13 cellular contexts compared by ENCODE assay signal in genomic region chr14:103697601-103698379, GRCh38. TPM values are rescaled to one million over a fixed set of nuclear protein-coding genes. Genes with fewer than 3 reads are reported as not detected.
A peak's percentile ranks its signal among the peaks of the same experiment; 100 is the strongest.
DNase-seq lines count a peak whose midpoint lies in the region; ATAC-seq and TF ChIP-seq lines count a peak whose summit lies in the region.
"Had no signal": no experiment of that assay in that cellular context is flagged by ENCODE, and none has a peak within 500 bp of the region (broad histone marks: within the 10 kb centered on the region; RNA-seq: fewer than 3 reads in every experiment).

No MANE protein-coding gene starts in this region.

- H3K9me3 ChIP-seq in OCI-LY1 (ENCODE audit: low read length), result no peaks in the 10 kb centered on the region
- peaks cover 0 to 4% of the 10 kb centered on the region in 2 donors for H3K9me3 ChIP-seq in esophagus (ENCODE audit: control insufficient read depth in 2 of 2, insufficient read depth in 1 of 2, low read depth in 1 of 2, low read length in 1 of 2)
- no peaks in the 10 kb centered on the region for H3K9me3 ChIP-seq in sigmoid colon
- no peaks in the 10 kb centered on the region for H3K9me3 ChIP-seq in MG63

- H3K27me3 ChIP-seq in OCI-LY1 (ENCODE audit: insufficient read depth, low read length) (no peaks in the 10 kb centered on the region), esophagus (ENCODE audit: control insufficient read depth in 1 of 2, insufficient read depth in 2 of 2, low read length in 2 of 2) (no peaks in the 10 kb centered on the region), sigmoid colon (no peaks in the 10 kb centered on the region), MG63 (no peaks in the 10 kb centered on the region)

- ATAC-seq in GM21529 (IDR thresholded peaks at IDR 0.05; ENCODE audit: unreplicated experiment), result no peak

- WGBS in esophagus, 2 donors, result 76 to 86% methylated on average over 14 of the region's 14 CpGs
- 91% methylated on average over 14 of the region's 14 CpGs for WGBS in sigmoid colon, 2 donors

- H3K4me2 ChIP-seq in OCI-LY1 (ENCODE audit: low read length), result peak overlapping the region; percentile 58
- H3K4me2 ChIP-seq: smooth muscle cell had no signal

- H3K36me3 ChIP-seq in OCI-LY1 (ENCODE audit: insufficient read depth, low read length) (peaks cover 67% of the 10 kb centered on the region), esophagus (ENCODE audit: control insufficient read depth in 2 of 2, insufficient read depth in 2 of 2, low read length in 1 of 2) (peaks cover 15 to 36% of the 10 kb centered on the region in 2 donors), sigmoid colon (peaks cover 11 to 73% (median 40%) of the 10 kb centered on the region in 4 donors), MG63 (peaks cover 7% of the 10 kb centered on the region)

- no peak overlapping the region for H2AFZ ChIP-seq in OCI-LY1 (ENCODE audit: low read length)

- no peaks in the 10 kb centered on the region for H3K79me2 ChIP-seq in OCI-LY1 (ENCODE audit: insufficient read depth, low read length)

- H3K4me3 ChIP-seq in OCI-LY1 (ENCODE audit: low read depth, low read length, poor library complexity, severe bottlenecking), result peak overlapping the region; percentile 36
- H3K4me3 ChIP-seq in esophagus (ENCODE audit: low read depth in 1 of 2, low read length in 2 of 2), result no peak overlapping the region
- H3K4me3 ChIP-seq in sigmoid colon, result no peak overlapping the region
- no peak overlapping the region for H3K4me3 ChIP-seq in MG63
- H3K4me3 ChIP-seq: smooth muscle cell had no signal

- H3K27ac ChIP-seq in C4-2B (peak overlapping the region; percentile 78), OCI-LY1 (ENCODE audit: low read depth, low read length, poor library complexity, severe bottlenecking) (peak overlapping the region; percentile 97), esophagus (ENCODE audit: low read depth in 2 of 2, low read length in 1 of 2) (peak overlapping the region; percentile 54 to 89), sigmoid colon (peak overlapping the region; percentile 75 to 81 (median 77))

- H3K9me2 ChIP-seq in OCI-LY1 (ENCODE audit: low read depth, low read length), result no peaks in the 10 kb centered on the region

- H4K20me1 ChIP-seq in OCI-LY1 (ENCODE audit: insufficient read depth, low read length), result no peaks in the 10 kb centered on the region

- no peak for DNase-seq in sigmoid colon
- DNase-seq in KG1 (lab: John Stamatoyannopoulos, UW), result no peak
- DNase-seq in NCI-H187 (lab: John Stamatoyannopoulos, UW), result no peak
- DNase-seq in MG63, result no peak
- DNase-seq: dermis blood vessel endothelial cell; midbrain; NCI-H1694; stimulated activated CD8-positive, alpha-beta memory T cell treated with anti-CD3 and anti-CD28 coated beads, Interleukin-4, amount 100 ng/mL, for 48 hours had no signal

- H3F3A ChIP-seq in OCI-LY1 (ENCODE audit: insufficient read depth, low read length), result 0 out of 2 replicates have a peak, but pooled peaks cover 3% of the 10 kb centered on the region

- TF ChIP-seq CTCF in C4-2B (conservative IDR thresholded peaks at IDR 0.05), result no peak
- TF ChIP-seq CTCF in OCI-LY1 (IDR thresholded peaks at IDR 0.05; ENCODE audit: low read length), result no peak
- TF ChIP-seq CTCF in sigmoid colon (IDR thresholded peaks at IDR 0.05), result no peak

- H3K4me1 ChIP-seq in OCI-LY1 (ENCODE audit: insufficient read depth, low read length, severe bottlenecking) (peaks cover 100% of the 10 kb centered on the region), esophagus (ENCODE audit: control insufficient read depth in 2 of 2, insufficient read depth in 2 of 2, low read length in 1 of 2) (peaks cover 12 to 50% of the 10 kb centered on the region in 2 donors), sigmoid colon (peaks cover 0 to 49% (median 41%) of the 10 kb centered on the region in 4 donors)

- peak overlapping the region; percentile 64; the same call in 1 of the 2 replicates for H3K9ac ChIP-seq in OCI-LY1 (ENCODE audit: low read length)

- no peak for TF ChIP-seq POLR2A in sigmoid colon (IDR thresholded peaks at IDR 0.05)

- TF ChIP-seq EP300 in sigmoid colon (IDR thresholded peaks at IDR 0.05), result no peak

- intact Hi-C loops in sigmoid colon (cut with DNase I), result loop anchor here (5.0 kb wide), 1 partner anchor 125 kb away; no protein-coding TSS in a partner anchor

RNA-seq across cellular contexts. Expression of gene XRCC3, which starts 17.5 kb away (rescaled TPM):
- polyA plus RNA-seq in esophagus, result 10 to 100 TPM in 1 of 2 donors, 1 to 10 TPM in 1; 7.7 to 17.6 TPM
- total RNA-seq in sigmoid colon, result 1 to 10 TPM; 1.8 to 7.5 (median 2.0) TPM
- polyA plus RNA-seq in sigmoid colon, result 10 to 100 TPM in 1 of 3 donors, 1 to 10 TPM in 2; 3.6 to 15.7 (median 5.1) TPM
- total RNA-seq in MG63 (2014; rRNA removed; shearing (Covaris generic); ENCODE audit: low replicate concordance), result 31.5 and 58.1 TPM in 2 replicates

RNA-seq across cellular contexts. Expression of gene ZFYVE21, which starts 17.8 kb away (rescaled TPM):
- polyA plus RNA-seq in esophagus (10 to 100 TPM; 56.5 to 73.5 TPM), sigmoid colon (10 to 100 TPM; 41.7 to 90.1 (median 61.7) TPM)
- total RNA-seq in sigmoid colon, result 100 to 1,000 TPM in 1 of 4 donors, 10 to 100 TPM in 3; 84.2 to 106 (median 89.4) TPM
- 23.6 and 30.1 TPM in 2 replicates for total RNA-seq in MG63 (2014; rRNA removed; shearing (Covaris generic); ENCODE audit: low replicate concordance)
